Comparison of ENCODE assay signal across 8 cellular contexts in the genomic region with DNA sequence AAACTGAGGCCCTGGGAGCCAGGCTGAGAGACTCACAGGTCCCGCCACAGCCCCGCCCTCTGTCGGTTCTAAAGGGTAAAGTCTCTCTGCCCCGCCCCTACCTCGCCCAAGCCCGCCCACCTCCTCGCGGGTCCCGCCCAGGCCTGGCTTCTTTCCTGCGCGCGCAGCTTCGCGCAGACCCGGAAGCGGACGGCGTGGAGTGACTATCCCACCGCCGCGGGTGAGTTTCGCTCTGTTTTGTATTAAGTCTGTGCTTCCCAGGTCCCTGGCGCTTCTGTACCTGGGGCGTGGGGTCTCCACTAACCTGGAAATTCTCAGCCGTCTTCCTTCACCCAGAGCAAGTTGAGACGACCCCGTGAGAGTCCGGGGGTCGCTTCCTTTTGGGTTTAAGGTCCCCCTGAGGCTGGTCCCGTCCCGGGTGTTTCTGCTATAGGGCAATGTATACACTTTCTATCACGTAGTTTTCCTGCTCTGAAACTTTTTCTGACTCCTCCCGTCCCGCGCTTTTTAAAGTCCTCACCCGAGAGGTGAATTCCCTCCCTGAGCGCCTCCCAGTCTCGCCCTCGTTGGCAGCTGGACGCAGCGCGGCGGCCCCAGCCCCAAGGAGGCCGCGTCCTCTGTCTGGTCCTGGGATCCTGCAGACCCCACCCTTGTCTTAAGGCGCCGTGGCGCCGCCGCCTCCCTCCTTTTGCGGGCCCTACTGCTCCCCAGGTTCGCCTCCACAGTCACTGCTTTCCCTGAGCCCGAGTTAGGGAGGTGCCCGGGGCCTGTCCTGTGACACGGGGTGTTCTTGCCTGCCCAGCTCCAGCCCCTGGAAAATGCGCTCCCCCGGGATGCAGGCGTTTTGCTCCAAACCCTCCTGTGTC. TPM values are rescaled to one million over a fixed set of nuclear protein-coding genes. Genes with fewer than 3 reads are reported as not detected.
DNase-seq lines count a peak whose midpoint lies in the region; ATAC-seq and TF ChIP-seq lines count a peak whose summit lies in the region.

A gene (plus strand): TSS at position 176 of the 866 bp plus-strand sequence. CDS start 2,867 bp downstream, outside the sequence.

- H3K9me3 ChIP-seq in OCI-LY7 (ENCODE audit: low read length), result no peaks in the 10 kb centered on the region
- peaks cover 2 to 3% of the 10 kb centered on the region in 2 donors for H3K9me3 ChIP-seq in esophagus (ENCODE audit: control insufficient read depth in 2 of 2, insufficient read depth in 1 of 2, low read depth in 1 of 2, low read length in 1 of 2)
- H3K9me3 ChIP-seq in mucosa of stomach (ENCODE audit: control insufficient read depth, low read length), result no peaks in the 10 kb centered on the region

- peak within 1 kb of the TSS; percentile 90 to 96 (median 93) for H3K27ac Mint-ChIP-seq in IgD-negative memory B cell

- H3K27me3 ChIP-seq in esophagus (ENCODE audit: control insufficient read depth in 1 of 2, insufficient read depth in 2 of 2, low read length in 2 of 2) (no peaks in the 10 kb centered on the region), mucosa of stomach (ENCODE audit: control insufficient read depth, insufficient read depth, low read length) (no peaks in the 10 kb centered on the region)

- H3K27ac ChIP-seq in OCI-LY7 (ENCODE audit: low read depth, low read length, poor library complexity, severe bottlenecking) (peak within 1 kb of the TSS; percentile 38), esophagus (ENCODE audit: low read depth in 2 of 2, low read length in 1 of 2) (peak within 1 kb of the TSS; percentile 77 to 85)

- peaks cover 13% of the 10 kb centered on the region; the same call in 1 of the 2 replicates for H3K79me2 ChIP-seq in OCI-LY7 (ENCODE audit: insufficient read depth, low read depth, low read length)

- H3K4me1 ChIP-seq in OCI-LY7 (ENCODE audit: insufficient read depth, low read length, poor library complexity, severe bottlenecking) (peaks cover 15% of the 10 kb centered on the region), esophagus (ENCODE audit: control insufficient read depth in 2 of 2, insufficient read depth in 2 of 2, low read length in 1 of 2) (peaks cover 0 to 3% of the 10 kb centered on the region in 2 donors), mucosa of stomach (ENCODE audit: control insufficient read depth, insufficient read depth, low read length) (peaks cover 15% of the 10 kb centered on the region)

- peak; percentile 47 for TF ChIP-seq CTCF in OCI-LY7 (conservative IDR thresholded peaks at IDR 0.05; ENCODE audit: low read length)

- peaks cover 14% of the 10 kb centered on the region for H3K36me3 Mint-ChIP-seq in IgD-negative memory B cell

- no peaks in the 10 kb centered on the region for H3K27me3 Mint-ChIP-seq in IgD-negative memory B cell

- H3K4me3 Mint-ChIP-seq in IgD-negative memory B cell, result peak within 1 kb of the TSS; percentile 97 to 99 (median 98)

- H3K9me2 ChIP-seq in OCI-LY7 (ENCODE audit: insufficient read depth, low read length), result no peaks in the 10 kb centered on the region

- peak within 1 kb of the TSS; percentile 77; the same call in 1 of the 2 replicates for H2AFZ ChIP-seq in OCI-LY7 (ENCODE audit: low read length)

- DNase-seq in DMS 273 treated with DMSO at 0.1 percent for 48 hours (lab: John Stamatoyannopoulos, UW) (peak; percentile 66), OCI-LY7 (ENCODE audit: low spot score) (peak; percentile 92), activated T-cell treated with anti-CD3 and anti-CD28 coated beads for 48 hours (ENCODE audit: low read depth) (peak; percentile 95)
- peak; percentile 99 for DNase-seq in stimulated activated CD8-positive, alpha-beta memory T cell treated with anti-CD3 and anti-CD28 coated beads, Interleukin-4, amount 100 ng/mL, for 48 hours

- H4K20me1 ChIP-seq in OCI-LY7 (ENCODE audit: insufficient read depth, low read length), result no peaks in the 10 kb centered on the region

- H3K36me3 ChIP-seq in OCI-LY7 (ENCODE audit: insufficient read depth, low read length) (peaks cover 19% of the 10 kb centered on the region), esophagus (ENCODE audit: control insufficient read depth in 2 of 2, insufficient read depth in 2 of 2, low read length in 1 of 2) (peaks cover 0 to 2% of the 10 kb centered on the region in 2 donors), mucosa of stomach (ENCODE audit: control insufficient read depth, insufficient read depth, low read length) (no peaks in the 10 kb centered on the region)

- POLR2A ChIA-PET in OCI-LY7 (lab: Charles Lee), result no interaction called here

- 0 to 1% methylated on average over 58 of the region's 58 CpGs for WGBS in esophagus, 2 donors

- TSS peak; percentile 61 for BruUV-seq in OCI-LY7 (replicated peaks; lab: Mats Ljungman, UMichigan)

- ATAC-seq in GM21515 (IDR thresholded peaks at IDR 0.05; ENCODE audit: unreplicated experiment), result peak; percentile 77

- peaks cover 7 to 14% (median 13%) of the 10 kb centered on the region in 3 donors for H3K9me3 Mint-ChIP-seq in IgD-negative memory B cell

- H3K9ac ChIP-seq in mucosa of stomach (ENCODE audit: low read length), result peak within 1 kb of the TSS; percentile 86

- H3K4me1 Mint-ChIP-seq in IgD-negative memory B cell, result peaks cover 13 to 37% (median 21%) of the 10 kb centered on the region in 3 donors

- H3K4me3 ChIP-seq in OCI-LY7 (ENCODE audit: low read depth, low read length, poor library complexity, severe bottlenecking), result peak within 1 kb of the TSS; percentile 87
- H3K4me3 ChIP-seq in esophagus (ENCODE audit: low read depth in 1 of 2, low read length in 2 of 2), result peak within 1 kb of the TSS; percentile 53 to 81
- H3K4me3 ChIP-seq in mucosa of stomach (ENCODE audit: low read length), result peak within 1 kb of the TSS; percentile 89

- intact Hi-C loops in OCI-LY7 (cut with micrococcal nuclease; ENCODE audit: unreplicated experiment), result loop anchor here (10.0 kb wide), 1 partner anchor 200 kb away; a partner anchor contains a TSS

- H3K4me2 ChIP-seq in OCI-LY7 (ENCODE audit: low read length), result peak within 1 kb of the TSS; percentile 74

- CTCF ChIA-PET in OCI-LY7 (lab: Charles Lee; ENCODE audit: unreplicated experiment), result no interaction called here

RNA-seq across cellular contexts. Expression of the gene that starts here (rescaled TPM):
- polyA plus RNA-seq in IgD-negative memory B cell (11.0 TPM), esophagus (1 to 10 TPM; 1.6 to 3.2 TPM)
- 14.6 and 16.2 TPM in 2 replicates for total RNA-seq in OCI-LY7 (2014; rRNA removed; shearing (Covaris generic))
- 14.2 and 17.4 TPM in 2 replicates for total RNA-seq in OCI-LY7 (2022)

Comparison
In these comparisons a context has a peak if more than half of its experiments do, and no peak if none do; other contexts are left out.
1. Peak in every context shown above with its lines: DNase-seq, ATAC-seq, H3K4me3 ChIP-seq and H3K27ac ChIP-seq.